10 cellular contexts compared by ENCODE assay signal in the genomic region with DNA sequence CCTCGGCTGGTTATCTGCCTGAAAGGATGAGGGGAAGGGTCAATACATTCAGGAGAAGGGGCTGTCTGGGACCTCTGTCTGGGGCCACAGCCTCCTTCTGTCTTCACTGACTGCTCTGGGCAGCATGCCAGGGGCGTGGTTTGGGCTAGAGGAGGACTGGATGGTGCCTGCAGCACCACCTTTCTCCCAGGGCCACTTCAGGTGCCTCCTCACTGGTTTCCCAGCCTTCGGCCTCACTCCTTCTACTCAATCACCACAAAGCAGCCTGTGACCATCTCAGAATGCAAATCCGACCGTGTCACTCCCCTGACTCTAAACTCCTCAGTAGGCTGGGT. TPM values are rescaled to one million over a fixed set of nuclear protein-coding genes. Genes with fewer than 3 reads are reported as not detected.
DNase-seq lines count a peak whose midpoint lies in the region; ATAC-seq and TF ChIP-seq lines count a peak whose summit lies in the region.
"Had no signal": no experiment of that assay in that cellular context is flagged by ENCODE, and none has a peak within 500 bp of the region (broad histone marks: within the 10 kb centered on the region; RNA-seq: fewer than 3 reads in every experiment).

No MANE protein-coding gene starts in this region.

- H3K27me3 Mint-ChIP-seq in T-helper 17 cell: no peaks in the 10 kb centered on the region
- H3K27me3 Mint-ChIP-seq: CD8-positive, alpha-beta memory T cell had no signal

- DNase-seq in Right ventricle myocardium superior (peak; percentile 74), cardiac septum (ENCODE audit: low spot score) (no peak), T-helper 17 cell (no peak), mucosa of descending colon (peak; percentile 93 to 94 (median 93)), uterus (peak in 1 of 2 donors; percentile 66)
- no peak for DNase-seq in NK-92 treated with Interleukin-12 subunit alpha and Interleukin-12 subunit beta, amount 100 ng/mL, for 24 hours (lab: John Stamatoyannopoulos, UW)
- DNase-seq: activated CD4-positive, CD25-positive, alpha-beta regulatory T cell treated with anti-CD3 and anti-CD28 coated beads, Interleukin-2, amount 50 U/mL, for 72 hours; CD8-positive, alpha-beta memory T cell had no signal

- H3K27ac Mint-ChIP-seq in T-helper 17 cell: peak overlapping the region; percentile 43

- H3K4me1 Mint-ChIP-seq in T-helper 17 cell: peaks cover 54% of the 10 kb centered on the region

- TF ChIP-seq CTCF in mucosa of descending colon (IDR thresholded peaks at IDR 0.05) (no peak), uterus (IDR thresholded peaks at IDR 0.05) (no peak)

- no peak overlapping the region for H3K4me3 Mint-ChIP-seq in T-helper 17 cell

- no peak for TF ChIP-seq POLR2A in uterus (IDR thresholded peaks at IDR 0.05)

- no peaks in the 10 kb centered on the region for H3K27me3 ChIP-seq in uterus

- H3K36me3 ChIP-seq in mucosa of descending colon (ENCODE audit: low read depth) (no peaks in the 10 kb centered on the region), uterus (no peaks in the 10 kb centered on the region)

- ATAC-seq in Right ventricle myocardium superior (ENCODE audit: poor library complexity): no peak
- no peak for ATAC-seq in T-helper 17 cell
- ATAC-seq in mucosa of descending colon: peak; percentile 50
- ATAC-seq in HG02885 (IDR thresholded peaks at IDR 0.05; ENCODE audit: poor library complexity, unreplicated experiment): no peak
- no peak for ATAC-seq in HG02623 (IDR thresholded peaks at IDR 0.05; ENCODE audit: unreplicated experiment)

- intact Hi-C loops in Right ventricle myocardium superior (cut with DNase I) (loop anchor here (5.0 kb wide), 1 partner anchor 83 kb away; no protein-coding TSS in a partner anchor), cardiac septum (cut with DNase I) (no loop called here), mucosa of descending colon (cut with DNase I, micrococcal nuclease) (no loop called here), uterus (cut with DNase I; ENCODE audit: low total_unique reads) (loop anchor here (5.0 kb wide), 1 partner anchor 78 kb away; no protein-coding TSS in a partner anchor)

- H3K4me3 ChIP-seq in mucosa of descending colon (no peak overlapping the region), uterus (no peak overlapping the region)

- H3K36me3 Mint-ChIP-seq in T-helper 17 cell (ENCODE audit: low read depth): no peaks in the 10 kb centered on the region

- peak overlapping the region; percentile 88 to 91 for H3K27ac ChIP-seq in uterus

- H3K4me1 ChIP-seq in mucosa of descending colon (ENCODE audit: low read depth): peaks cover 80% of the 10 kb centered on the region
- peaks cover 34 to 47% of the 10 kb centered on the region in 2 donors for H3K4me1 ChIP-seq in uterus

- no peaks in the 10 kb centered on the region for H3K9me3 ChIP-seq in T-helper 17 cell (ENCODE audit: control insufficient read depth, low read length, poor library complexity, severe bottlenecking)
- H3K9me3 ChIP-seq in mucosa of descending colon: no peaks in the 10 kb centered on the region
- no peaks in the 10 kb centered on the region for H3K9me3 ChIP-seq in uterus

RNA-seq across cellular contexts. Expression of gene ECE1, which starts 49.9 kb away (rescaled TPM):
- total RNA-seq in Right ventricle myocardium superior: 45.3 TPM
- total RNA-seq in cardiac septum: 55.8 TPM
- 100 to 1,000 TPM; 116 to 117 TPM for total RNA-seq in T-helper 17 cell
- 100 to 1,000 TPM; 103 to 161 (median 149) TPM for total RNA-seq in mucosa of descending colon
- 100 to 1,000 TPM in 1 of 4 donors, 10 to 100 TPM in 3; 45.6 to 175 (median 59.1) TPM for total RNA-seq in uterus

Comparison
In these comparisons a context has a peak if more than half of its experiments do, and no peak if none do; other contexts are left out.
1. DNase-seq: peak in Right ventricle myocardium superior (single experiment) and mucosa of descending colon (3 of 3); none in cardiac septum (single experiment), T-helper 17 cell (0 of 3) and NK-92 treated with Interleukin-12 subunit alpha and Interleukin-12 subunit beta, amount 100 ng/mL, for 24 hours (single experiment).
2. intact Hi-C loops: an anchor here in Right ventricle myocardium superior (5.0 kb wide) and uterus (5.0 kb wide); none called in cardiac septum and mucosa of descending colon.